In genomic region chr2:48551548-48551947, GRCh38 we compare ENCODE assay signal across 17 cellular contexts. TPM values are rescaled to one million over a fixed set of nuclear protein-coding genes. Genes with fewer than 3 reads are reported as not detected.
DNase-seq lines count a peak whose midpoint lies in the region; ATAC-seq and TF ChIP-seq lines count a peak whose summit lies in the region.
"Had no signal": no experiment of that assay in that cellular context is flagged by ENCODE, and none has a peak within 500 bp of the region (broad histone marks: within the 10 kb centered on the region; RNA-seq: fewer than 3 reads in every experiment).

No MANE protein-coding gene starts in this region.

- H3K27me3 ChIP-seq in Karpas-422 (ENCODE audit: low read length) (no peaks in the 10 kb centered on the region), prostate gland (replicated peaks; ENCODE audit: insufficient read depth) (no peaks in the 10 kb centered on the region), smooth muscle cell (ENCODE audit: low read depth) (no peaks in the 10 kb centered on the region)

- H3K4me1 ChIP-seq in Karpas-422 (ENCODE audit: low read length): no peaks in the 10 kb centered on the region
- no peaks in the 10 kb centered on the region for H3K4me1 ChIP-seq in prostate gland (replicated peaks)
- peaks cover 12% of the 10 kb centered on the region for H3K4me1 ChIP-seq in smooth muscle cell (ENCODE audit: low read depth)
- H3K4me1 ChIP-seq: A549 had no signal

- no peak overlapping the region for H3K4me3 Mint-ChIP-seq in effector memory CD8-positive, alpha-beta T cell
- H3K4me3 Mint-ChIP-seq: CD14-positive monocyte had no signal

- TF ChIP-seq CTCF in astrocyte of the spinal cord (IDR thresholded peaks at IDR 0.05; ENCODE audit: low read depth, low read length) (no peak), fibroblast of mammary gland (conservative IDR thresholded peaks at IDR 0.05; ENCODE audit: control insufficient read depth, insufficient read depth, low read depth, low read length) (no peak), prostate gland (IDR thresholded peaks at IDR 0.05) (no peak), smooth muscle cell (IDR thresholded peaks at IDR 0.05; ENCODE audit: borderline replicate concordance, insufficient read depth, poor library complexity, severe bottlenecking) (no peak)

- WGBS in prostate gland: 30% methylated on average over 4 of the region's 4 CpGs
- 99% methylated on average over 4 of the region's 4 CpGs for WGBS in smooth muscle cell (ENCODE audit: low lambda C conversion rate)

- intact Hi-C loops in prostate gland (cut with DNase I): no loop called here

- H3K4me2 ChIP-seq in Karpas-422 (ENCODE audit: low read depth, low read length, poor library complexity, severe bottlenecking) (no peak overlapping the region), smooth muscle cell (no peak overlapping the region)
- H3K4me2 ChIP-seq: A549, PC-9 had no signal

- H3K9me3 ChIP-seq in Karpas-422 (ENCODE audit: low read length) (no peaks in the 10 kb centered on the region), prostate gland (no peaks in the 10 kb centered on the region), smooth muscle cell (replicated peaks; ENCODE audit: low read depth) (no peaks in the 10 kb centered on the region)

- no peaks in the 10 kb centered on the region for H3F3A ChIP-seq in smooth muscle cell (ENCODE audit: low read depth)

- TF ChIP-seq POLR2A in prostate gland (IDR thresholded peaks at IDR 0.05) (no peak), erythroblast (IDR thresholded peaks at IDR 0.05; ENCODE audit: low read length) (no peak)

- no peaks in the 10 kb centered on the region for H3K27me3 Mint-ChIP-seq in effector memory CD8-positive, alpha-beta T cell

- peak; percentile 12 for DNase-seq in Karpas-422
- DNase-seq in astrocyte of the spinal cord (ENCODE audit: low read depth, low spot score): peak; percentile 54
- peak; percentile 49 for DNase-seq in fibroblast of mammary gland (ENCODE audit: low read depth)
- peak; percentile 81 for DNase-seq in prostate gland (ENCODE audit: low spot score)
- no peak for DNase-seq in erythroblast (lab: John Stamatoyannopoulos, UW)
- no peak for DNase-seq in effector memory CD8-positive, alpha-beta T cell
- no peak for DNase-seq in smooth muscle cell (lab: John Stamatoyannopoulos, UW; ENCODE audit: unreplicated experiment)
- DNase-seq: COR-L47; NCI-H1092; NCI-H2107; NCI-H69; NK-92 treated with Interleukin-12 subunit alpha and Interleukin-12 subunit beta, amount 100 ng/mL, for 24 hours; PC-9 had no signal

- H3K4me1 Mint-ChIP-seq in effector memory CD8-positive, alpha-beta T cell (ENCODE audit: low read depth in 2 of 2): peaks cover 0 to 3% of the 10 kb centered on the region in 2 donors
- H3K4me1 Mint-ChIP-seq: CD14-positive monocyte had no signal

- no peaks in the 10 kb centered on the region for H3K9me3 Mint-ChIP-seq in effector memory CD8-positive, alpha-beta T cell

- H3K36me3 ChIP-seq in Karpas-422 (ENCODE audit: insufficient read depth, low read length): no peaks in the 10 kb centered on the region
- H3K36me3 ChIP-seq in prostate gland: no peaks in the 10 kb centered on the region
- H3K36me3 ChIP-seq in smooth muscle cell (ENCODE audit: low read depth): no peaks in the 10 kb centered on the region

- in situ Hi-C loops in astrocyte of the spinal cord (cut with HindIII; ENCODE audit: low sequenced_read_pairs): no loop called here

- H3K27ac Mint-ChIP-seq in effector memory CD8-positive, alpha-beta T cell: no peak overlapping the region
- H3K27ac Mint-ChIP-seq: CD14-positive monocyte had no signal

- H3K79me2 ChIP-seq in Karpas-422 (ENCODE audit: low read length): no peaks in the 10 kb centered on the region
- peaks cover 75% of the 10 kb centered on the region for H3K79me2 ChIP-seq in smooth muscle cell (ENCODE audit: low read depth)

- no peaks in the 10 kb centered on the region for H3K36me3 Mint-ChIP-seq in effector memory CD8-positive, alpha-beta T cell (ENCODE audit: insufficient read depth)
- H3K36me3 Mint-ChIP-seq: CD14-positive monocyte had no signal

- no peak for ATAC-seq in HG03135 (IDR thresholded peaks at IDR 0.05; ENCODE audit: unreplicated experiment)
- ATAC-seq in effector memory CD8-positive, alpha-beta T cell (replicated peaks): no peak
- ATAC-seq: A549, HCT116 had no signal

- H3K9ac ChIP-seq in Karpas-422 (ENCODE audit: low read length) (no peak overlapping the region), smooth muscle cell (ENCODE audit: low read depth) (no peak overlapping the region)

- H3K9me2 ChIP-seq in Karpas-422 (replicated peaks; ENCODE audit: insufficient read depth, low read length): no peaks in the 10 kb centered on the region

- H3K4me3 ChIP-seq in Karpas-422 (ENCODE audit: low read length): no peak overlapping the region
- H3K4me3 ChIP-seq in astrocyte of the spinal cord (ENCODE audit: low read depth, low read length): no peak overlapping the region
- no peak overlapping the region for H3K4me3 ChIP-seq in fibroblast of mammary gland (ENCODE audit: control insufficient read depth, low read depth, low read length)
- H3K4me3 ChIP-seq in prostate gland: no peak overlapping the region
- no peak overlapping the region for H3K4me3 ChIP-seq in smooth muscle cell
- H3K4me3 ChIP-seq: A549, PC-9 had no signal

- H3K27ac ChIP-seq in Karpas-422 (ENCODE audit: low read length) (no peak overlapping the region), prostate gland (no peak overlapping the region), smooth muscle cell (ENCODE audit: low read depth) (no peak overlapping the region)
- H3K27ac ChIP-seq: A549, PC-9 had no signal

- no peaks in the 10 kb centered on the region for H4K20me1 ChIP-seq in Karpas-422 (ENCODE audit: insufficient read depth, low read depth, low read length)
- H4K20me1 ChIP-seq in smooth muscle cell (ENCODE audit: low read depth): peaks cover 75% of the 10 kb centered on the region

- H2AFZ ChIP-seq in Karpas-422 (ENCODE audit: low read length) (no peak overlapping the region), smooth muscle cell (ENCODE audit: low read depth) (no peak overlapping the region)
- H2AFZ ChIP-seq: PC-9 had no signal

RNA-seq across cellular contexts. Expression of gene STON1, which starts 21.6 kb away (rescaled TPM):
- total RNA-seq in Karpas-422 (2014; rRNA removed; shearing (Covaris generic); ENCODE audit: low replicate concordance): 0.63 and 2.8 TPM in 2 replicates
- total RNA-seq in prostate gland (10 to 100 TPM; 34.0 to 48.7 TPM), smooth muscle cell (56.6 and 60.3 TPM in 2 replicates)
- 13.8 and 15.3 TPM in 2 replicates for polyA plus RNA-seq in smooth muscle cell

Comparison
In these comparisons a context has a peak if more than half of its experiments do, and no peak if none do; other contexts are left out.
1. DNase-seq: peak in Karpas-422 (single experiment), astrocyte of the spinal cord (single experiment), fibroblast of mammary gland (single experiment) and prostate gland (single experiment); none in erythroblast (0 of 2), effector memory CD8-positive, alpha-beta T cell (0 of 3) and smooth muscle cell (single experiment).